ENCODE assay signal across 19 cellular contexts in the genomic region with DNA sequence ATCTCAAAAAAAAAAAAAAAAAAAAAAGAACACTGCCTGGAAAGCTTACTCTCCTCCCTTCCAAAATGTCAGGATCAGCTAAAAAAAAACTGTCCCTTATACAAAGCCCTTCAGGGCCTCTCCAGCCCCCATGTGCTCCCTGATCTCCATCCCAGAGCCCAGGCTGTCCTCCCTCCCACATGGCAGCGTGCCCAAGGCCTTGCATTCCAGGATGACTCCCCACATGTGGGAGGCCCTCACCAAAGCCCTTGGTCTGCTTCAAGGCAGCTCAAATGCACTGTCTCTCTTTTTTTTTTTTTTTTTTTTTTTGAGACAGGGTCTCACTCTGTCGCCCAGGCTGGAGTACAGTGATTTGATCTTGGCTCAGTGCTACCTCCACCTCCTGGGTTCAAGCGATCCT. TPM values are rescaled to one million over a fixed set of nuclear protein-coding genes. Genes with fewer than 3 reads are reported as not detected.
DNase-seq lines count a peak whose midpoint lies in the region; ATAC-seq, FAIRE-seq and TF ChIP-seq lines count a peak whose summit lies in the region.
"Had no signal": no experiment of that assay in that cellular context is flagged by ENCODE, and none has a peak within 500 bp of the region (broad histone marks: within the 10 kb centered on the region; RNA-seq: fewer than 3 reads in every experiment).

No MANE protein-coding gene starts in this region.

- H3K4ac ChIP-seq in neuronal stem cell (ENCODE audit: low read length): no peak overlapping the region

- no peak overlapping the region for H3K4me3 Mint-ChIP-seq in CD8-positive, alpha-beta memory T cell

- DNase-seq in EH (ENCODE audit: low read depth) (peak; percentile 84), LHCN-M2 (ENCODE audit: low read depth) (peak; percentile 57), epithelial cell of esophagus (ENCODE audit: low read depth) (peak; percentile 54), neuronal stem cell (ENCODE audit: low spot score) (no peak), D721Med (ENCODE audit: insufficient read length, low spot score) (no peak), HEK293T (ENCODE audit: extremely low spot score) (no peak)
- no peak for DNase-seq in CD8-positive, alpha-beta memory T cell
- DNase-seq: activated CD8-positive, alpha-beta memory T cell treated with anti-CD3 and anti-CD28 coated beads, Interleukin-2, amount 10 ng/mL, durations not matched to agents 7 days and 5 days; activated naive CD8-positive, alpha-beta T cell treated with anti-CD3 and anti-CD28 coated beads, Interleukin-2, amount 10 ng/mL, durations not matched to agents 7 days and 5 days; islet precursor cell; NCI-H187 treated with DMSO at 0.1 percent for 48 hours; NCI-H774 had no signal

- no peak overlapping the region for H3K14ac ChIP-seq in neuronal stem cell (ENCODE audit: low read length)

- peaks cover 0 to 3% (median 0%) of the 10 kb centered on the region in 3 experiments for H3K27me3 ChIP-seq in neuronal stem cell (ENCODE audit: control insufficient read depth in 3 of 3, insufficient read depth in 3 of 3, low read depth in 1 of 3, low read length in 3 of 3)
- no peaks in the 10 kb centered on the region for H3K27me3 ChIP-seq in CD8-positive, alpha-beta memory T cell (ENCODE audit: insufficient read depth, low read length, poor library complexity, severe bottlenecking)
- H3K27me3 ChIP-seq: SJSA1 had no signal

- no peak overlapping the region for H2BK12ac ChIP-seq in neuronal stem cell (ENCODE audit: low read length)

- no peak for TF ChIP-seq CTCF in epithelial cell of esophagus (IDR thresholded peaks at IDR 0.05; ENCODE audit: insufficient read depth, low read depth, low read length, missing control alignments)
- no peak for TF ChIP-seq CTCF in D721Med (IDR thresholded peaks at IDR 0.05; ENCODE audit: insufficient read depth, missing control alignments)

- no peak overlapping the region for H4K91ac ChIP-seq in neuronal stem cell (ENCODE audit: low read depth, low read length, poor library complexity)

- H2AFZ ChIP-seq in neuronal stem cell (ENCODE audit: low read length): no peak overlapping the region

- no peak for ATAC-seq in GM19397 (IDR thresholded peaks at IDR 0.05; ENCODE audit: unreplicated experiment)
- ATAC-seq: activated CD8-positive, alpha-beta memory T cell treated with anti-CD3 and anti-CD28 coated beads, Interleukin-2, amount 10 ng/mL, durations not matched to agents 7 days and 5 days had no signal

- peaks cover 14 to 15% of the 10 kb centered on the region in 2 donors for H3K4me1 ChIP-seq in neuronal stem cell (ENCODE audit: control insufficient read depth in 2 of 2, insufficient read depth in 1 of 2, low read depth in 1 of 2, low read length in 2 of 2)
- H3K4me1 ChIP-seq in CD8-positive, alpha-beta memory T cell (ENCODE audit: insufficient read depth, low read length): peaks cover 10% of the 10 kb centered on the region

- peaks cover 7 to 43% of the 10 kb centered on the region in 2 donors for H3K36me3 ChIP-seq in neuronal stem cell (replicated peaks in 1 of 2; ENCODE audit: control insufficient read depth in 2 of 2, insufficient read depth in 2 of 2, low read length in 2 of 2)
- H3K36me3 ChIP-seq in CD8-positive, alpha-beta memory T cell (ENCODE audit: insufficient read depth, low read length): no peaks in the 10 kb centered on the region
- H3K36me3 ChIP-seq: SJSA1 had no signal

- H3K27ac ChIP-seq in neuronal stem cell (replicated peaks; ENCODE audit: low read length): no peak overlapping the region
- no peak overlapping the region for H3K27ac ChIP-seq in CD8-positive, alpha-beta memory T cell (ENCODE audit: low read depth, low read length)
- H3K27ac ChIP-seq: C4-2B, SJSA1, VCaP had no signal

- H3K23ac ChIP-seq in neuronal stem cell (ENCODE audit: low read depth, low read length, poor library complexity): no peak overlapping the region

- WGBS in neuronal stem cell (ENCODE audit: extremely low coverage in 2 of 2, insufficient read length in 2 of 2, insufficient replicate concordance in 1 of 2), 2 donors: no CpG with 5 or more reads among the region's 3 CpGs

- no peak overlapping the region for H3K4me2 ChIP-seq in neuronal stem cell (ENCODE audit: insufficient read depth, low read length, poor library complexity, severe bottlenecking)

- H3K9me3 Mint-ChIP-seq in CD8-positive, alpha-beta memory T cell: no peaks in the 10 kb centered on the region
- H3K9me3 Mint-ChIP-seq: activated naive CD8-positive, alpha-beta T cell treated with anti-CD3 and anti-CD28 coated beads, Interleukin-2, amount 10 ng/mL, durations not matched to agents 7 days and 5 days had no signal

- FAIRE-seq in D721Med (lab: Jason Lieb, UNC): no peak
- FAIRE-seq: frontal cortex, G401.6 had no signal

- H2BK120ac ChIP-seq in neuronal stem cell (ENCODE audit: low read depth, low read length): no peak overlapping the region

- no peak overlapping the region for H2BK15ac ChIP-seq in neuronal stem cell (ENCODE audit: low read length)

- no peak overlapping the region for H2BK5ac ChIP-seq in neuronal stem cell (ENCODE audit: low read length)

- H3K4me3 ChIP-seq in epithelial cell of esophagus (ENCODE audit: low read length): no peak overlapping the region
- no peak overlapping the region for H3K4me3 ChIP-seq in neuronal stem cell (ENCODE audit: low read length in 2 of 2)
- H3K4me3 ChIP-seq in CD8-positive, alpha-beta memory T cell (ENCODE audit: low read length): no peak overlapping the region
- H3K4me3 ChIP-seq: SJSA1 had no signal

- peaks cover 0 to 4% (median 4%) of the 10 kb centered on the region in 3 donors for H3K36me3 Mint-ChIP-seq in CD8-positive, alpha-beta memory T cell

- no peaks in the 10 kb centered on the region for H3K27me3 Mint-ChIP-seq in CD8-positive, alpha-beta memory T cell
- H3K27me3 Mint-ChIP-seq: activated CD8-positive, alpha-beta memory T cell treated with anti-CD3 and anti-CD28 coated beads, Interleukin-2, amount 10 ng/mL, durations not matched to agents 7 days and 5 days; activated naive CD8-positive, alpha-beta T cell treated with anti-CD3 and anti-CD28 coated beads, Interleukin-2, amount 10 ng/mL, durations not matched to agents 7 days and 5 days had no signal

- peaks cover 7% of the 10 kb centered on the region for H3K79me1 ChIP-seq in neuronal stem cell (ENCODE audit: low read depth, low read length)

- H3K9ac ChIP-seq in neuronal stem cell (ENCODE audit: low read depth, low read length, poor library complexity): peak overlapping the region; percentile 14

- peaks cover 18 to 23% (median 22%) of the 10 kb centered on the region in 3 donors for H3K4me1 Mint-ChIP-seq in CD8-positive, alpha-beta memory T cell

- peak overlapping the region in 1 of 8 donors; percentile 55 for H3K27ac Mint-ChIP-seq in CD8-positive, alpha-beta memory T cell
- H3K27ac Mint-ChIP-seq: activated CD8-positive, alpha-beta memory T cell treated with anti-CD3 and anti-CD28 coated beads, Interleukin-2, amount 10 ng/mL, durations not matched to agents 7 days and 5 days; activated naive CD8-positive, alpha-beta T cell treated with anti-CD3 and anti-CD28 coated beads, Interleukin-2, amount 10 ng/mL, durations not matched to agents 7 days and 5 days had no signal

- no peak overlapping the region for H4K8ac ChIP-seq in neuronal stem cell (ENCODE audit: low read depth, low read length)

- no peaks in the 10 kb centered on the region for H3K9me3 ChIP-seq in neuronal stem cell (replicated peaks in 1 of 2; ENCODE audit: control insufficient read depth in 2 of 2, insufficient read depth in 1 of 2, low read depth in 1 of 2, low read length in 2 of 2)
- no peaks in the 10 kb centered on the region for H3K9me3 ChIP-seq in CD8-positive, alpha-beta memory T cell (ENCODE audit: low read length)
- H3K9me3 ChIP-seq: SJSA1 had no signal

- no peak overlapping the region for H3K18ac ChIP-seq in neuronal stem cell (ENCODE audit: low read length)

- H2AK5ac ChIP-seq in neuronal stem cell (ENCODE audit: low read depth, low read length): no peak overlapping the region

- POLR2A ChIA-PET in CD8-positive, alpha-beta memory T cell (lab: Charles Lee): interaction anchor here (0.6 kb wide), 1 partner anchor 96 kb away, joined by 3 read pairs; no protein-coding TSS in a partner anchor
- POLR2A ChIA-PET in HEK293T (lab: Yijun Ruan, JAX): interaction anchor here (1.4 kb wide), 1 partner anchor 8 kb away, joined by 5 read pairs; no protein-coding TSS in a partner anchor

- CTCF ChIA-PET in CD8-positive, alpha-beta memory T cell (lab: Charles Lee): interaction anchor here (1.1 to 11.3 kb wide), 4 partner anchors 8 to 135 kb away, joined by 3 to 90 read pairs (median 6); no protein-coding TSS in a partner anchor
- CTCF ChIA-PET in HEK293T (lab: Yijun Ruan, JAX): interaction anchor here (1.0 to 3.1 kb wide), 3 partner anchors 8 to 79 kb away, joined by 3 to 21 read pairs (median 3); no protein-coding TSS in a partner anchor

TF ChIP-seq in HEK293T, 16 proteins besides CTCF, POLR2A, EP300 and RAD21 (continues in another document):
- no peak for TF ChIP-seq L3MBTL2 (conservative IDR thresholded peaks at IDR 0.05)
- no peak for TF ChIP-seq ZNF384 (IDR thresholded peaks at IDR 0.05)
- TF ChIP-seq CTBP1 (IDR thresholded peaks at IDR 0.05; ENCODE audit: borderline replicate concordance): no peak
- TF ChIP-seq ARNT (IDR thresholded peaks at IDR 0.05): no peak
- no peak for TF ChIP-seq TARDBP (IDR thresholded peaks at IDR 0.05)
- no peak for TF ChIP-seq HDGF (IDR thresholded peaks at IDR 0.05; ENCODE audit: borderline replicate concordance)

RNA-seq across cellular contexts. Expression of a gene that starts 2.3 kb away (rescaled TPM):
- total RNA-seq in LHCN-M2 (2014; rRNA removed): 39.4 and 48.5 TPM in 2 replicates
- 23.3 TPM for polyA plus RNA-seq in LHCN-M2 (2012)
- 13.2 TPM for polyA plus RNA-seq in neuronal stem cell (2013, experiment 1 of 2)
- polyA plus RNA-seq in neuronal stem cell (2013, experiment 2 of 2): 12.0 TPM
- total RNA-seq in CD8-positive, alpha-beta memory T cell: 10 to 100 TPM; 32.9 to 33.3 TPM
- 6.4 TPM for polyA plus RNA-seq in CD8-positive, alpha-beta memory T cell

RNA-seq across cellular contexts. Expression of a gene that starts 10.8 kb away (rescaled TPM):
- total RNA-seq in LHCN-M2 (2014; rRNA removed): 0.06 TPM in 1 of 2 replicates, not detected in the other
- 0.05 TPM for polyA plus RNA-seq in LHCN-M2 (2012)
- 0.03 TPM for polyA plus RNA-seq in neuronal stem cell (2013, experiment 1 of 2)
- polyA plus RNA-seq in neuronal stem cell (2013, experiment 2 of 2): 0.03 TPM
- not detected for total RNA-seq in CD8-positive, alpha-beta memory T cell
- polyA plus RNA-seq in CD8-positive, alpha-beta memory T cell: not detected
- total RNA-seq: SJSA1 had no signal

RNA-seq across cellular contexts. Expression of a gene that starts 22.9 kb away (rescaled TPM):
- total RNA-seq in LHCN-M2 (2014; rRNA removed): not detected in 2 replicates
- polyA plus RNA-seq in LHCN-M2 (2012): not detected
- not detected for polyA plus RNA-seq in neuronal stem cell (2013, experiment 1 of 2)
- not detected for polyA plus RNA-seq in neuronal stem cell (2013, experiment 2 of 2)
- total RNA-seq in CD8-positive, alpha-beta memory T cell: not detected
- not detected for polyA plus RNA-seq in CD8-positive, alpha-beta memory T cell
- total RNA-seq: activated CD8-positive, alpha-beta memory T cell treated with anti-CD3 and anti-CD28 coated beads, Interleukin-2, amount 10 ng/mL, durations not matched to agents 7 days and 5 days; activated naive CD8-positive, alpha-beta T cell treated with anti-CD3 and anti-CD28 coated beads, Interleukin-2, amount 10 ng/mL, durations not matched to agents 7 days and 5 days; SJSA1 had no signal

RNA-seq across cellular contexts. Expression of a gene that starts 52.5 kb away (rescaled TPM):
- not detected in 2 replicates for total RNA-seq in LHCN-M2 (2014; rRNA removed)
- not detected for polyA plus RNA-seq in LHCN-M2 (2012)
- 0.20 TPM for polyA plus RNA-seq in neuronal stem cell (2013, experiment 1 of 2)
- polyA plus RNA-seq in neuronal stem cell (2013, experiment 2 of 2): 0.24 TPM
- not detected for total RNA-seq in CD8-positive, alpha-beta memory T cell
- polyA plus RNA-seq in CD8-positive, alpha-beta memory T cell: not detected
- total RNA-seq: activated CD8-positive, alpha-beta memory T cell treated with anti-CD3 and anti-CD28 coated beads, Interleukin-2, amount 10 ng/mL, durations not matched to agents 7 days and 5 days; activated naive CD8-positive, alpha-beta T cell treated with anti-CD3 and anti-CD28 coated beads, Interleukin-2, amount 10 ng/mL, durations not matched to agents 7 days and 5 days; SJSA1 had no signal

RNA-seq across cellular contexts. Expression of a gene that starts 53.6 kb away (rescaled TPM):
- not detected in 2 replicates for total RNA-seq in LHCN-M2 (2014; rRNA removed)
- polyA plus RNA-seq in LHCN-M2 (2012): not detected
- not detected for polyA plus RNA-seq in neuronal stem cell (2013, experiment 1 of 2)
- polyA plus RNA-seq in neuronal stem cell (2013, experiment 2 of 2): not detected
- total RNA-seq in CD8-positive, alpha-beta memory T cell: not detected
- polyA plus RNA-seq in CD8-positive, alpha-beta memory T cell: not detected
- total RNA-seq: activated CD8-positive, alpha-beta memory T cell treated with anti-CD3 and anti-CD28 coated beads, Interleukin-2, amount 10 ng/mL, durations not matched to agents 7 days and 5 days; activated naive CD8-positive, alpha-beta T cell treated with anti-CD3 and anti-CD28 coated beads, Interleukin-2, amount 10 ng/mL, durations not matched to agents 7 days and 5 days; frontal cortex; mucosa of gallbladder; SJSA1 had no signal

Comparison
In these comparisons a context has a peak if more than half of its experiments do, and no peak if none do; other contexts are left out.
1. DNase-seq: peak in EH (single experiment), LHCN-M2 (single experiment) and epithelial cell of esophagus (single experiment); none in neuronal stem cell (single experiment), CD8-positive, alpha-beta memory T cell (0 of 5), D721Med (single experiment) and HEK293T (single experiment).